In genomic region chr15:52397118-52397517, GRCh38 we compare ENCODE assay signal across 28 cellular contexts.
"Had no signal": no experiment of that assay in that cellular context is flagged by ENCODE, and none has a peak within 500 bp of the region (broad histone marks: within the 10 kb centered on the region; RNA-seq: fewer than 3 reads in every experiment).

No MANE protein-coding gene starts in this region.

- H3K27ac ChIP-seq: brain microvascular endothelial cell, Peyer's patch, SJCRH30, SK-N-MC had no signal

- H3K9me3 ChIP-seq: MG63, Peyer's patch, SJCRH30 had no signal

- H3K9me3 Mint-ChIP-seq: activated CD4-positive, alpha-beta memory T cell treated with anti-CD3 and anti-CD28 coated beads for 36 hours; activated naive CD8-positive, alpha-beta T cell treated with anti-CD3 and anti-CD28 coated beads for 36 hours had no signal

- H3K4me1 ChIP-seq: Peyer's patch, SJCRH30 had no signal

- H3K4me3 ChIP-seq: MG63, Peyer's patch, SJCRH30 had no signal

- H3K27ac Mint-ChIP-seq: activated CD4-positive, alpha-beta memory T cell treated with anti-CD3 and anti-CD28 coated beads for 36 hours; activated naive CD8-positive, alpha-beta T cell treated with anti-CD3 and anti-CD28 coated beads for 36 hours had no signal

- ATAC-seq: activated CD4-positive, CD25-positive, alpha-beta regulatory T cell treated with anti-CD3 and anti-CD28 coated beads, Interleukin-2, amount 50 U/mL, for 24 hours; PC-3 had no signal

- DNase-seq: activated CD4-positive, alpha-beta memory T cell treated with anti-CD3 and anti-CD28 coated beads for 36 hours; activated CD4-positive, alpha-beta T cell treated with anti-CD3 and anti-CD28 coated beads for 4 hours; activated CD4-positive, alpha-beta T cell treated with anti-CD3 and anti-CD28 coated beads, Interleukin-2, amount 50 U/mL, for 1 hour; activated CD8-positive, alpha-beta memory T cell treated with anti-CD3 and anti-CD28 coated beads, Interleukin-2, amount 50 U/mL, for 4 hours; activated effector memory CD4-positive, alpha-beta T cell treated with Interleukin-2 at 50 U/mL for 16 hours; activated naive CD4-positive, alpha-beta T cell treated with anti-CD3 and anti-CD28 coated beads, Interleukin-2, amount 50 U/mL, for 16 hours; activated naive CD8-positive, alpha-beta T cell treated with anti-CD3 and anti-CD28 coated beads for 36 hours; activated T-cell treated with anti-CD3 and anti-CD28 coated beads, Interleukin-2, amount 50 U/mL, for 48 hours; amniotic stem cell; aorta; brain microvascular endothelial cell; Kasumi-1; KG1; MG63; NCI-H1048; NCI-H1105 treated with DMSO at 0.1 percent for 48 hours; NCI-H1436; NCI-H1694; NCI-H2029; NCI-H345; NCI-H524 treated with DMSO at 0.1 percent for 48 hours; PC-3; Peyer's patch; RPMI8226; SJCRH30; T1000 had no signal

- H3K27me3 ChIP-seq: brain microvascular endothelial cell, MG63, Peyer's patch, SJCRH30 had no signal

- H3K27me3 Mint-ChIP-seq: activated CD4-positive, alpha-beta memory T cell treated with anti-CD3 and anti-CD28 coated beads for 36 hours; activated naive CD8-positive, alpha-beta T cell treated with anti-CD3 and anti-CD28 coated beads for 36 hours had no signal

- H3K36me3 ChIP-seq: MG63, Peyer's patch, SJCRH30 had no signal

- H3K4me1 Mint-ChIP-seq: activated naive CD8-positive, alpha-beta T cell treated with anti-CD3 and anti-CD28 coated beads for 36 hours had no signal

- H3K4me3 Mint-ChIP-seq: activated CD4-positive, alpha-beta memory T cell treated with anti-CD3 and anti-CD28 coated beads for 36 hours; activated naive CD8-positive, alpha-beta T cell treated with anti-CD3 and anti-CD28 coated beads for 36 hours had no signal
